Comparison of ENCODE assay signal across 21 cellular contexts in the genomic region with DNA sequence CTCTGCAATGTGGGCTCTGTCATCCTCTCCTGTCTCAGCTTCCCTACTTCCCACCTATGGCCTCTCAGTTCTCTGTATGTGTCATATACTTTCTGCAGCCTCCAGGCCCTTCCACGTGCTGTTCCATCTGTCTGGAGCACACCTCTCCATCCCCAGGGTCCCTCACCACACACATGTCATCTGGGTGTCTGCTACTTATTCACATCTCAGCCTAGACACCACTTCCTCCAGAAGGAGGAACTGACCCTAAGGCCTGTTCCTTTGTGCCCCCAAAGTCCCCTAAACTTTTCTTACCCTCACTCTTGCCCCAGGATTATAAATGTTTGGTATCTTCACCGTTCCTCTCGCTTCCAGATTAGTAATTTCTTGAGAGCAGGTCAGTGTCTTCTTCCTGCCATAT. TPM values are rescaled to one million over a fixed set of nuclear protein-coding genes. Genes with fewer than 3 reads are reported as not detected.
DNase-seq lines count a peak whose midpoint lies in the region; ATAC-seq and TF ChIP-seq lines count a peak whose summit lies in the region.
"Had no signal": no experiment of that assay in that cellular context is flagged by ENCODE, and none has a peak within 500 bp of the region (broad histone marks: within the 10 kb centered on the region; RNA-seq: fewer than 3 reads in every experiment).

No MANE protein-coding gene starts in this region.

- H3K27ac Mint-ChIP-seq in memory B cell = no peak overlapping the region
- no peak overlapping the region for H3K27ac Mint-ChIP-seq in stimulated activated memory B cell treated with anti-CD40 and anti-IgM and Interleukin-4, amounts not matched to agents 10 μg/mL and 1 μg/mL and 100 μg/mL, for 72 hours
- H3K27ac Mint-ChIP-seq: CD4-positive, alpha-beta memory T cell; GM23338; H9 had no signal

- H3K27me3 Mint-ChIP-seq in memory B cell = peaks cover 8% of the 10 kb centered on the region
- peaks cover 19% of the 10 kb centered on the region for H3K27me3 Mint-ChIP-seq in stimulated activated memory B cell treated with anti-CD40 and anti-IgM and Interleukin-4, amounts not matched to agents 10 μg/mL and 1 μg/mL and 100 μg/mL, for 72 hours

- peaks cover 8% of the 10 kb centered on the region for H3K9me3 Mint-ChIP-seq in memory B cell
- peaks cover 6% of the 10 kb centered on the region for H3K9me3 Mint-ChIP-seq in stimulated activated memory B cell treated with anti-CD40 and anti-IgM and Interleukin-4, amounts not matched to agents 10 μg/mL and 1 μg/mL and 100 μg/mL, for 72 hours

- DNase-seq in MV-4-11 (lab: John Stamatoyannopoulos, UW) (peak; percentile 32), memory B cell (ENCODE audit: low spot score in 2 of 2) (no peak), dorsolateral prefrontal cortex (no peak)
- DNase-seq: C1 segment of cervical spinal cord; Calu3; CD4-positive, alpha-beta memory T cell; COR-L47; DMS53; DMS79 treated with DMSO at 0.1 percent for 48 hours; GF-D8; H9 had no signal

- peaks cover 6% of the 10 kb centered on the region for H3K36me3 Mint-ChIP-seq in memory B cell
- H3K36me3 Mint-ChIP-seq in stimulated activated memory B cell treated with anti-CD40 and anti-IgM and Interleukin-4, amounts not matched to agents 10 μg/mL and 1 μg/mL and 100 μg/mL, for 72 hours = peaks cover 5% of the 10 kb centered on the region

- no peak for TF ChIP-seq CTCF in dorsolateral prefrontal cortex (IDR thresholded peaks at IDR 0.05 in 54 of 56, conservative IDR thresholded peaks at IDR 0.05 in 2 of 56; ENCODE audit: low read depth in 1 of 56, partially characterized antibody in 56 of 56)

- intact Hi-C loops in dorsolateral prefrontal cortex (cut with DNase I) = loop anchor here in 1 of 2 donors (10.0 kb wide), 1 partner anchor 288 kb away; no protein-coding TSS in a partner anchor

- H3K4me3 Mint-ChIP-seq in memory B cell = no peak overlapping the region
- no peak overlapping the region for H3K4me3 Mint-ChIP-seq in stimulated activated memory B cell treated with anti-CD40 and anti-IgM and Interleukin-4, amounts not matched to agents 10 μg/mL and 1 μg/mL and 100 μg/mL, for 72 hours
- H3K4me3 Mint-ChIP-seq: CD4-positive, alpha-beta memory T cell; GM23338; H9 had no signal

- no peaks in the 10 kb centered on the region for H3K4me1 Mint-ChIP-seq in memory B cell
- peaks cover 10% of the 10 kb centered on the region for H3K4me1 Mint-ChIP-seq in stimulated activated memory B cell treated with anti-CD40 and anti-IgM and Interleukin-4, amounts not matched to agents 10 μg/mL and 1 μg/mL and 100 μg/mL, for 72 hours
- H3K4me1 Mint-ChIP-seq: CD4-positive, alpha-beta memory T cell; GM23338; H9 had no signal

- ATAC-seq in memory B cell (ENCODE audit: low read depth) (peak; percentile 39), HG03095 (IDR thresholded peaks at IDR 0.05; ENCODE audit: unreplicated experiment) (no peak), HG03460 (IDR thresholded peaks at IDR 0.05; ENCODE audit: unreplicated experiment) (no peak)
- ATAC-seq in stimulated activated memory B cell treated with anti-CD40 and anti-IgM and Interleukin-4, amounts not matched to agents 10 μg/mL and 1 μg/mL and 100 μg/mL, for 72 hours = peak; percentile 69
- ATAC-seq: GM23338, HCT116 had no signal

- H3K27me3 ChIP-seq in dorsolateral prefrontal cortex = peaks cover 0 to 24% (median 0%) of the 10 kb centered on the region in 45 donors

- no peak overlapping the region for H3K27ac ChIP-seq in dorsolateral prefrontal cortex

- no peak overlapping the region for H3K4me3 ChIP-seq in dorsolateral prefrontal cortex
- H3K4me3 ChIP-seq: GM23338 had no signal

RNA-seq across cellular contexts. Expression of gene LACTBL1, which starts 10.1 kb away (rescaled TPM):
- total RNA-seq in dorsolateral prefrontal cortex = under 1 TPM in 2 of 120 experiments, not detected in 118; 0.32 to 0.34 TPM
- total RNA-seq: A172; Calu3; CD4-positive, alpha-beta memory T cell; Daoy; G401; GM23338; H4; H9 had no signal

RNA-seq across cellular contexts. Expression of gene TEX46, which starts 53.1 kb away (rescaled TPM):
- 1 to 10 TPM in 50 of 120 experiments, under 1 TPM in 2, not detected in 68; 0.87 to 3.2 (median 1.5) TPM for total RNA-seq in dorsolateral prefrontal cortex
- total RNA-seq: A172, A673, Calu3, Daoy, G401, GM23338, H4, H9 had no signal

RNA-seq across cellular contexts. Expression of gene KDM1A, which starts 56.7 kb away (rescaled TPM):
- total RNA-seq in dorsolateral prefrontal cortex = 10 to 100 TPM; 33.5 to 68.5 (median 56.1) TPM

Comparison
In these comparisons a context has a peak if more than half of its experiments do, and no peak if none do; other contexts are left out.
1. ATAC-seq: peak in memory B cell (single experiment) and stimulated activated memory B cell treated with anti-CD40 and anti-IgM and Interleukin-4, amounts not matched to agents 10 μg/mL and 1 μg/mL and 100 μg/mL, for 72 hours (single experiment); none in HG03095 (single experiment) and HG03460 (single experiment).